ENCODE assay signal across 12 cellular contexts in genomic region chrX:110276778-110277177, GRCh38.
DNase-seq lines count a peak whose midpoint lies in the region; ATAC-seq and TF ChIP-seq lines count a peak whose summit lies in the region.
"Had no signal": no experiment of that assay in that cellular context is flagged by ENCODE, and none has a peak within 500 bp of the region (broad histone marks: within the 10 kb centered on the region; RNA-seq: fewer than 3 reads in every experiment).

No MANE protein-coding gene starts in this region.

- H3K27ac ChIP-seq in OCI-LY1 (ENCODE audit: low read depth, low read length, poor library complexity, severe bottlenecking) = peak overlapping the region; percentile 42
- H3K27ac ChIP-seq: VCaP had no signal

- no peaks in the 10 kb centered on the region for H3F3A ChIP-seq in OCI-LY1 (ENCODE audit: insufficient read depth, low read length)

- ATAC-seq in GM18505 (IDR thresholded peaks at IDR 0.05; ENCODE audit: unreplicated experiment) (peak; percentile 85), GM21381 (IDR thresholded peaks at IDR 0.05; ENCODE audit: unreplicated experiment) (peak; percentile 95), HG03060 (IDR thresholded peaks at IDR 0.05; ENCODE audit: low read depth, unreplicated experiment) (peak; percentile 90)

- peaks cover 35% of the 10 kb centered on the region for H3K4me1 ChIP-seq in OCI-LY1 (ENCODE audit: insufficient read depth, low read length, severe bottlenecking)

- no peak overlapping the region for H2AFZ ChIP-seq in OCI-LY1 (ENCODE audit: low read length)

- no peak for TF ChIP-seq POLR2A in GM18505 (IDR thresholded peaks at IDR 0.05; ENCODE audit: borderline replicate concordance, extremely low read depth, insufficient read depth, insufficient read length)

- H3K9ac ChIP-seq in OCI-LY1 (ENCODE audit: low read length) = no peak overlapping the region

- H3K27me3 ChIP-seq in OCI-LY1 (ENCODE audit: insufficient read depth, low read length) = no peaks in the 10 kb centered on the region

- H3K4me2 ChIP-seq in OCI-LY1 (ENCODE audit: low read length) = no peak overlapping the region

- peaks cover 18% of the 10 kb centered on the region; the same call in 1 of the 2 replicates for H3K79me2 ChIP-seq in OCI-LY1 (ENCODE audit: insufficient read depth, low read length)

- no peaks in the 10 kb centered on the region for H4K20me1 ChIP-seq in OCI-LY1 (ENCODE audit: insufficient read depth, low read length)

- DNase-seq in HuH-7.5 (ENCODE audit: low spot score) (no peak), NCI-H1417 (lab: John Stamatoyannopoulos, UW) (no peak), NK-92 (lab: John Stamatoyannopoulos, UW; ENCODE audit: unreplicated experiment) (no peak), DMS153 (lab: John Stamatoyannopoulos, UW) (no peak)
- DNase-seq: activated naive CD4-positive, alpha-beta T cell treated with anti-CD3 and anti-CD28 coated beads, Interleukin-2, amount 10 ng/mL, durations not matched to agents 7 days and 5 days; CD4-positive, CD25-positive, alpha-beta regulatory T cell; effector CD4-positive, alpha-beta T cell had no signal

- H3K9me3 ChIP-seq in OCI-LY1 (ENCODE audit: low read length) = no peaks in the 10 kb centered on the region

- TF ChIP-seq CTCF in OCI-LY1 (IDR thresholded peaks at IDR 0.05; ENCODE audit: low read length) = no peak

- H3K4me3 ChIP-seq in OCI-LY1 (ENCODE audit: low read depth, low read length, poor library complexity, severe bottlenecking) = no peak overlapping the region

- no peaks in the 10 kb centered on the region for H3K9me2 ChIP-seq in OCI-LY1 (ENCODE audit: low read depth, low read length)

- no peaks in the 10 kb centered on the region for H3K36me3 ChIP-seq in OCI-LY1 (ENCODE audit: insufficient read depth, low read length)
